Comparison of ENCODE assay signal across 11 cellular contexts in the genomic region with DNA sequence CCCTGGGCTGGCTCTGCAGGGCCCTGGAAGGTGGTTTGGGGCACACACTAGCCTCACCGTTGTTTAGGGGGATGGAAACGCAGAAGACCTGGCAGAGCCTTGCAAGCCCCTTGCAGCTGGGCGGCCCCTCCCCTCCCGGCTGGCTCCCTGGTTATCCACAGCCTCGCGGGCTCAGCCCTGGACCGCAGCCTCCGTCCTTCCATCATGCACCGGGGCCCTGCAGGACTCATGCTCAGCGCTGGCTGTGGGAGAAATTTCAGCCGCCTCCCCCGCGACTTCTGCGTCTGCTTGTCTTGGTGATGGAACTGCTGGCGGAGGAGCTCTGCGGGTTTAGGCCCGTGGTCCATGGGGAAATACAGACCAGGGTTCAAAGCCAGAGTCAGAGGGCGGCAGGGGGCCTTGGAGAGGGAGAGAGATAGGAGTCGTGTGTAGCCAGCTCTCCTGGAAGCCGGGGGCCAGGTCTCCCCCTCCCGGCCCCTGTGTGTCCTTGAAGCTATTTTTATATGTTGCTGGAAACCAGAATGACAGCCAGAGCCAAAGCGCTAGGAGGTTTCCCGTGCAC.
DNase-seq lines count a peak whose midpoint lies in the region; FAIRE-seq and TF ChIP-seq lines count a peak whose summit lies in the region.
"Had no signal": no experiment of that assay in that cellular context is flagged by ENCODE, and none has a peak within 500 bp of the region (broad histone marks: within the 10 kb centered on the region; RNA-seq: fewer than 3 reads in every experiment).

No MANE protein-coding gene starts in this region.

- peaks cover 3% of the 10 kb centered on the region for H3K9me3 Mint-ChIP-seq in astrocyte (ENCODE audit: unreplicated experiment)

- H3K9me3 ChIP-seq in BLaER1 (no peaks in the 10 kb centered on the region), astrocyte (ENCODE audit: insufficient read depth, low read depth, low read length) (no peaks in the 10 kb centered on the region), cardiac muscle cell (ENCODE audit: low read depth) (no peaks in the 10 kb centered on the region), osteoblast (ENCODE audit: low read depth, low read length) (no peaks in the 10 kb centered on the region)

- H3K4me2 ChIP-seq in BLaER1 (peak overlapping the region; percentile 81), astrocyte (ENCODE audit: low read length) (peak overlapping the region; percentile 18), osteoblast (ENCODE audit: insufficient read depth, low read length) (peak overlapping the region; percentile 75)
- H3K4me2 ChIP-seq: KMS-11 had no signal

- H3K4me3 Mint-ChIP-seq in astrocyte (ENCODE audit: unreplicated experiment) = no peak overlapping the region

- FAIRE-seq in astrocyte (lab: Jason Lieb, UNC) = no peak

- no peak overlapping the region for H3K27ac ChIP-seq in BLaER1
- no peak overlapping the region for H3K27ac ChIP-seq in astrocyte (ENCODE audit: low read depth, low read length)
- H3K27ac ChIP-seq in cardiac muscle cell = peak overlapping the region; percentile 79
- no peak overlapping the region for H3K27ac ChIP-seq in osteoblast (ENCODE audit: low read depth, low read length)
- H3K27ac ChIP-seq: KMS-11 had no signal

- no peaks in the 10 kb centered on the region for H3K36me3 Mint-ChIP-seq in astrocyte (ENCODE audit: low read depth, unreplicated experiment)

- no peak overlapping the region for H3K27ac Mint-ChIP-seq in astrocyte (ENCODE audit: unreplicated experiment)

- H3K27me3 ChIP-seq in BLaER1 (no peaks in the 10 kb centered on the region), astrocyte (ENCODE audit: insufficient read depth, low read length) (no peaks in the 10 kb centered on the region), cardiac muscle cell (peaks cover 3% of the 10 kb centered on the region), osteoblast (ENCODE audit: insufficient read depth, low read length) (peaks cover 14% of the 10 kb centered on the region)

- H4K20me1 ChIP-seq in BLaER1 (no peaks in the 10 kb centered on the region), astrocyte (ENCODE audit: insufficient read depth, low read length) (no peaks in the 10 kb centered on the region), osteoblast (ENCODE audit: insufficient read depth, low read length) (no peaks in the 10 kb centered on the region)

- H3K9ac ChIP-seq in BLaER1 (no peak overlapping the region), astrocyte (ENCODE audit: low read length) (no peak overlapping the region)
- H3K9ac ChIP-seq: KMS-11 had no signal

- peaks cover 1% of the 10 kb centered on the region for H3K4me1 Mint-ChIP-seq in astrocyte (ENCODE audit: low read depth, unreplicated experiment)

- TF ChIP-seq CTCF in astrocyte (IDR thresholded peaks at IDR 0.05; ENCODE audit: insufficient read depth, low read depth, low read length) (no peak), cardiac muscle cell (IDR thresholded peaks at IDR 0.05; ENCODE audit: low read depth, low read length) (no peak), osteoblast (IDR thresholded peaks at IDR 0.05; ENCODE audit: extremely low read depth, low read depth, low read length) (no peak)

- H3K36me3 ChIP-seq in BLaER1 (no peaks in the 10 kb centered on the region), astrocyte (ENCODE audit: insufficient read depth, low read length) (no peaks in the 10 kb centered on the region), cardiac muscle cell (no peaks in the 10 kb centered on the region), osteoblast (ENCODE audit: insufficient read depth, low read length) (no peaks in the 10 kb centered on the region)

- no peaks in the 10 kb centered on the region for H3K79me2 ChIP-seq in astrocyte (ENCODE audit: insufficient read depth, low read length)
- H3K79me2 ChIP-seq in osteoblast (ENCODE audit: insufficient read depth, low read length) = no peaks in the 10 kb centered on the region

- H2AFZ ChIP-seq in astrocyte (ENCODE audit: low read depth, low read length) = peak overlapping the region; percentile 46
- peak overlapping the region; percentile 90 for H2AFZ ChIP-seq in osteoblast (ENCODE audit: low read length)

- no peak for DNase-seq in astrocyte (ENCODE audit: low read depth)
- peak; percentile 81 to 82 for DNase-seq in cardiac muscle cell (ENCODE audit: low read depth in 1 of 2, low spot score in 1 of 2)
- DNase-seq in osteoblast (ENCODE audit: insufficient read length, low spot score, missing footprints) = peak; percentile 94
- DNase-seq in pons (ENCODE audit: low spot score) = no peak
- DNase-seq in NCI-H1930 (lab: John Stamatoyannopoulos, UW) = no peak
- no peak for DNase-seq in NCI-H2171 treated with DMSO at 0.1 percent for 48 hours (lab: John Stamatoyannopoulos, UW)
- DNase-seq in DMS 273 treated with DMSO at 0.1 percent for 48 hours (lab: John Stamatoyannopoulos, UW) = no peak
- DNase-seq: GDM1, NCI-H2171 had no signal

- H3K4me3 ChIP-seq in BLaER1 (no peak overlapping the region), astrocyte (ENCODE audit: insufficient read depth, low read depth, low read length) (no peak overlapping the region), cardiac muscle cell (no peak overlapping the region), osteoblast (ENCODE audit: insufficient read depth, low read length) (peak overlapping the region; percentile 49)

- peaks cover 48% of the 10 kb centered on the region for H3K4me1 ChIP-seq in BLaER1
- peaks cover 8% of the 10 kb centered on the region for H3K4me1 ChIP-seq in astrocyte (ENCODE audit: insufficient read depth, low read length)
- H3K4me1 ChIP-seq in cardiac muscle cell (ENCODE audit: low read depth) = peaks cover 23% of the 10 kb centered on the region
- H3K4me1 ChIP-seq in osteoblast (ENCODE audit: insufficient read depth, low read length) = peaks cover 19% of the 10 kb centered on the region

- H3K27me3 Mint-ChIP-seq in astrocyte (ENCODE audit: low read depth, unreplicated experiment) = peaks cover 30% of the 10 kb centered on the region

Comparison
In these comparisons a context has a peak if more than half of its experiments do, and no peak if none do; other contexts are left out.
1. H3K4me2 ChIP-seq: peak in every context shown above with its lines; median percentile 81 in BLaER1; 75 in osteoblast; 18 in astrocyte.
2. DNase-seq: peak in cardiac muscle cell (2 of 2) and osteoblast (single experiment); none in astrocyte (single experiment), pons (single experiment), NCI-H1930 (0 of 2), NCI-H2171 treated with DMSO at 0.1 percent for 48 hours (single experiment) and DMS 273 treated with DMSO at 0.1 percent for 48 hours (single experiment).